ENCODE assay signal across 1 cellular context in genomic region chr2:100526868-100527267, GRCh38.
TF ChIP-seq lines count a peak whose summit lies in the region.

No MANE protein-coding gene starts in this region.

TF ChIP-seq in H1, 55 proteins besides CTCF, POLR2A, EP300 and RAD21:
- TF ChIP-seq HDAC6 (IDR thresholded peaks at IDR 0.05; ENCODE audit: low read depth, low read length) (no peak), SP2 (IDR thresholded peaks at IDR 0.05; ENCODE audit: low read length) (no peak), ASH2L (IDR thresholded peaks at IDR 0.05; ENCODE audit: low read length) (no peak), TCF12 (IDR thresholded peaks at IDR 0.05; ENCODE audit: low read depth, low read length) (no peak), SP4 (IDR thresholded peaks at IDR 0.05; ENCODE audit: low read length) (no peak), KDM4A (IDR thresholded peaks at IDR 0.05; ENCODE audit: low read depth, low read length, severe bottlenecking) (no peak), HDAC2 (IDR thresholded peaks at IDR 0.05; ENCODE audit: borderline replicate concordance in 1 of 2, low read depth in 2 of 2, low read length in 2 of 2) (no peak), SIN3A (conservative IDR thresholded peaks at IDR 0.05 in 1 of 2, IDR thresholded peaks at IDR 0.05 in 1 of 2; ENCODE audit: low read depth in 1 of 2, low read length in 2 of 2) (no peak), YY1 (IDR thresholded peaks at IDR 0.05; ENCODE audit: low read depth, low read length) (no peak), GTF2F1 (IDR thresholded peaks at IDR 0.05; ENCODE audit: borderline replicate concordance, low read depth, low read length) (no peak), BCL11A (IDR thresholded peaks at IDR 0.05; ENCODE audit: low read depth in 2 of 2, low read length in 2 of 2) (no peak), CBX5 (IDR thresholded peaks at IDR 0.05; ENCODE audit: low read depth, low read length) (no peak), CHD7 (IDR thresholded peaks at IDR 0.05; ENCODE audit: insufficient replicate concordance, low read length) (no peak), SP1 (IDR thresholded peaks at IDR 0.05; ENCODE audit: low read depth, low read length) (no peak)
